In genomic region chr19:9836021-9836420, GRCh38 we compare ENCODE assay signal across 8 cellular contexts. TPM values are rescaled to one million over a fixed set of nuclear protein-coding genes. Genes with fewer than 3 reads are reported as not detected.
DNase-seq lines count a peak whose midpoint lies in the region; ATAC-seq lines count a peak whose summit lies in the region.

No MANE protein-coding gene starts in this region.

- H3K27me3 Mint-ChIP-seq in activated naive CD4-positive, alpha-beta T cell treated with anti-CD3 and anti-CD28 coated beads, Interleukin-2, amount 10 ng/mL, durations not matched to agents 7 days and 5 days: no peaks in the 10 kb centered on the region
- H3K27me3 Mint-ChIP-seq in T-cell: no peaks in the 10 kb centered on the region

- ATAC-seq in T-cell (replicated peaks in 1 of 4) (no peak), HG02885 (IDR thresholded peaks at IDR 0.05; ENCODE audit: poor library complexity, unreplicated experiment) (no peak)

- H3K4me1 Mint-ChIP-seq in activated naive CD4-positive, alpha-beta T cell treated with anti-CD3 and anti-CD28 coated beads, Interleukin-2, amount 10 ng/mL, durations not matched to agents 7 days and 5 days: peaks cover 29% of the 10 kb centered on the region
- H3K4me1 Mint-ChIP-seq in T-cell: peaks cover 11 to 23% (median 21%) of the 10 kb centered on the region in 3 donors

- CTCF ChIA-PET in activated naive CD4-positive, alpha-beta T cell treated with anti-CD3 and anti-CD28 coated beads, Interleukin-2, amount 10 ng/mL, durations not matched to agents 7 days and 5 days (lab: Charles Lee): no interaction called here
- CTCF ChIA-PET in T-cell (lab: Charles Lee): no interaction called here

- peak overlapping the region; percentile 89 for H3K4me3 ChIP-seq in skeletal muscle cell (ENCODE audit: low read depth, low read length)

- peak overlapping the region; percentile 76 for H3K27ac Mint-ChIP-seq in activated naive CD4-positive, alpha-beta T cell treated with anti-CD3 and anti-CD28 coated beads, Interleukin-2, amount 10 ng/mL, durations not matched to agents 7 days and 5 days
- peak overlapping the region; percentile 61 to 76 for H3K27ac Mint-ChIP-seq in T-cell

- POLR2A ChIA-PET in T-cell (lab: Charles Lee): interaction anchor here in 1 of 2 donors (0.6 kb wide), 1 partner anchor 22 kb away, joined by 3 read pairs; no protein-coding TSS in a partner anchor

- H3K4me3 Mint-ChIP-seq in activated naive CD4-positive, alpha-beta T cell treated with anti-CD3 and anti-CD28 coated beads, Interleukin-2, amount 10 ng/mL, durations not matched to agents 7 days and 5 days: peak overlapping the region; percentile 92
- H3K4me3 Mint-ChIP-seq in T-cell: peak overlapping the region; percentile 82 to 89 (median 84)

- no peaks in the 10 kb centered on the region for H3K9me3 Mint-ChIP-seq in activated naive CD4-positive, alpha-beta T cell treated with anti-CD3 and anti-CD28 coated beads, Interleukin-2, amount 10 ng/mL, durations not matched to agents 7 days and 5 days
- H3K9me3 Mint-ChIP-seq in T-cell: no peaks in the 10 kb centered on the region

- H3K36me3 Mint-ChIP-seq in activated naive CD4-positive, alpha-beta T cell treated with anti-CD3 and anti-CD28 coated beads, Interleukin-2, amount 10 ng/mL, durations not matched to agents 7 days and 5 days: peaks cover 28% of the 10 kb centered on the region
- H3K36me3 Mint-ChIP-seq in T-cell: peaks cover 8% of the 10 kb centered on the region

- DNase-seq in activated naive CD4-positive, alpha-beta T cell treated with anti-CD3 and anti-CD28 coated beads, Interleukin-2, amount 10 ng/mL, durations not matched to agents 7 days and 5 days: no peak
- no peak for DNase-seq in activated naive CD4-positive, alpha-beta T cell treated with anti-CD3 and anti-CD28 coated beads, Interleukin-2, amount 50 U/mL, for 16 hours
- no peak for DNase-seq in T-cell
- peak; percentile 10 for DNase-seq in fibroblast of the conjunctiva (ENCODE audit: low read depth)
- no peak for DNase-seq in skeletal muscle cell (ENCODE audit: low read depth)
- no peak for DNase-seq in activated CD8-positive, alpha-beta memory T cell treated with anti-CD3 and anti-CD28 coated beads for 24 hours
- DNase-seq in stimulated activated naive CD4-positive, alpha-beta T cell (lab: John Stamatoyannopoulos, UW): no peak

RNA-seq across cellular contexts. Expression of gene PIN1, which starts 0.9 kb away (rescaled TPM):
- total RNA-seq in T-cell: 10 to 100 TPM; 49.4 to 92.6 (median 79.4) TPM

RNA-seq across cellular contexts. Expression of gene UBL5, which starts 8.3 kb away (rescaled TPM):
- total RNA-seq in T-cell: 100 to 1,000 TPM; 205 to 228 (median 215) TPM

RNA-seq across cellular contexts. Expression of gene FBXL12, which starts 17.1 kb away (rescaled TPM):
- total RNA-seq in T-cell: 10 to 100 TPM; 31.5 to 37.7 (median 35.0) TPM
